8 cellular contexts compared by ENCODE assay signal in the genomic region with DNA sequence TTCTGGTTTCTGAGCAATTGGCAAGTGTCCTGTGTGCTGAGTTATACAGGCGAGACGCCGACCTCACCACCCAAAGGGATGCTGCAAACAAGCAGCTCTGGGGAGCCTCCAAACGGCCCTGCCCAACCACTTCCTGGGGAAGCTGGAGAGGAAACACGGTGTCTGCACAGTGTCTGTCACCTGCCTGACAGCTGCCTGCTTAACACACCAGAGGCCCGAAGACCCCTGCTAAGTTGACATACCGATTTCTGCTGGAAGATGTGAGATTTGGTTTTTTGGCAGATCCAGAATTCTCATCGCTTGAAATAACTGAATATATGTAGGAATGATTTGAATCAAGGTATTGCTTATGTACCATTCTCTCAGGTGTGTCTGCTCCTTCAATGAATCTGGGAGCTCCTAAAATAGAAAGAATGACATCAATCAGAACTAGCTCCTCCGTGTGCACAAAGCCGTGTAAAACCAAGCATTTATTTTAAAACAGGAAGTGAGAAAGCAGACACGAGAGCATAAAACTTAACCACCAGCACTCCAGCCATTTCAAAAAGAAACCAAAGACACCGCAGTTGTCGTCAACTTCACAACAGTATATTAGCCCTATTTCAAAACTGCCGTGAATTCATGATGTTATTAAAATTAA. TPM values are rescaled to one million over a fixed set of nuclear protein-coding genes. Genes with fewer than 3 reads are reported as not detected.
DNase-seq lines count a peak whose midpoint lies in the region; ATAC-seq and TF ChIP-seq lines count a peak whose summit lies in the region.

No MANE protein-coding gene starts in this region.

- intact Hi-C loops in left colon (cut with DNase I, micrococcal nuclease), result no loop called here

- DNase-seq in DMS153 (lab: John Stamatoyannopoulos, UW) (peak; percentile 2), DMS153 treated with DMSO at 0.1 percent for 48 hours (lab: John Stamatoyannopoulos, UW; ENCODE audit: unreplicated experiment) (no peak), left colon (peak; percentile 67 to 77), NCI-H1436 (lab: John Stamatoyannopoulos, UW) (no peak)
- DNase-seq in activated naive CD4-positive, alpha-beta T cell treated with anti-CD3 and anti-CD28 coated beads, Interleukin-2, amount 50 U/mL, for 16 hours, result peak; percentile 61
- DNase-seq in stimulated activated CD8-positive, alpha-beta memory T cell treated with anti-CD3 and anti-CD28 coated beads, Interleukin-4, amount 100 ng/mL, for 48 hours, result peak; percentile 76

- ATAC-seq in HG03095 (IDR thresholded peaks at IDR 0.05; ENCODE audit: unreplicated experiment) (peak; percentile 78), SK-N-SH treated with all-trans-retinoic acid at 6 μM for 48 hours (peak; percentile 47; the same call in 2 of the 3 replicates), left colon (peak; percentile 59)

TF ChIP-seq in SK-N-SH treated with all-trans-retinoic acid at 6 μM for 48 hours, 23 proteins besides CTCF, POLR2A, EP300 and RAD21:
- TF ChIP-seq, protein P1, sequence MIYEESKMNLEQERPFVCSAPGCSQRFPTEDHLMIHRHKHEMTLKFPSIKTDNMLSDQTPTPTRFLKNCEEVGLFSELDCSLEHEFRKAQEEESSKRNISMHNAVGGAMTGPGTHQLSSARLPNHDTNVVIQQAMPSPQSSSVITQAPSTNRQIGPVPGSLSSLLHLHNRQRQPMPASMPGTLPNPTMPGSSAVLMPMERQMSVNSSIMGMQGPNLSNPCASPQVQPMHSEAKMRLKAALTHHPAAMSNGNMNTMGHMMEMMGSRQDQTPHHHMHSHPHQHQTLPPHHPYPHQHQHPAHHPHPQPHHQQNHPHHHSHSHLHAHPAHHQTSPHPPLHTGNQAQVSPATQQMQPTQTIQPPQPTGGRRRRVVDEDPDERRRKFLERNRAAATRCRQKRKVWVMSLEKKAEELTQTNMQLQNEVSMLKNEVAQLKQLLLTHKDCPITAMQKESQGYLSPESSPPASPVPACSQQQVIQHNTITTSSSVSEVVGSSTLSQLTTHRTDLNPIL (CRISPR knock-in tag; IDR thresholded peaks at IDR 0.05; ENCODE audit: low read depth), result no peak
- TF ChIP-seq, protein P2, sequence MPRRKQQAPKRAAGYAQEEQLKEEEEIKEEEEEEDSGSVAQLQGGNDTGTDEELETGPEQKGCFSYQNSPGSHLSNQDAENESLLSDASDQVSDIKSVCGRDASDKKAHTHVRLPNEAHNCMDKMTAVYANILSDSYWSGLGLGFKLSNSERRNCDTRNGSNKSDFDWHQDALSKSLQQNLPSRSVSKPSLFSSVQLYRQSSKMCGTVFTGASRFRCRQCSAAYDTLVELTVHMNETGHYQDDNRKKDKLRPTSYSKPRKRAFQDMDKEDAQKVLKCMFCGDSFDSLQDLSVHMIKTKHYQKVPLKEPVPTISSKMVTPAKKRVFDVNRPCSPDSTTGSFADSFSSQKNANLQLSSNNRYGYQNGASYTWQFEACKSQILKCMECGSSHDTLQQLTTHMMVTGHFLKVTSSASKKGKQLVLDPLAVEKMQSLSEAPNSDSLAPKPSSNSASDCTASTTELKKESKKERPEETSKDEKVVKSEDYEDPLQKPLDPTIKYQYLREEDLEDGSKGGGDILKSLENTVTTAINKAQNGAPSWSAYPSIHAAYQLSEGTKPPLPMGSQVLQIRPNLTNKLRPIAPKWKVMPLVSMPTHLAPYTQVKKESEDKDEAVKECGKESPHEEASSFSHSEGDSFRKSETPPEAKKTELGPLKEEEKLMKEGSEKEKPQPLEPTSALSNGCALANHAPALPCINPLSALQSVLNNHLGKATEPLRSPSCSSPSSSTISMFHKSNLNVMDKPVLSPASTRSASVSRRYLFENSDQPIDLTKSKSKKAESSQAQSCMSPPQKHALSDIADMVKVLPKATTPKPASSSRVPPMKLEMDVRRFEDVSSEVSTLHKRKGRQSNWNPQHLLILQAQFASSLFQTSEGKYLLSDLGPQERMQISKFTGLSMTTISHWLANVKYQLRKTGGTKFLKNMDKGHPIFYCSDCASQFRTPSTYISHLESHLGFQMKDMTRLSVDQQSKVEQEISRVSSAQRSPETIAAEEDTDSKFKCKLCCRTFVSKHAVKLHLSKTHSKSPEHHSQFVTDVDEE (CRISPR knock-in tag; IDR thresholded peaks at IDR 0.05), result no peak
- TF ChIP-seq BACH2 (CRISPR knock-in tag; IDR thresholded peaks at IDR 0.05; ENCODE audit: borderline replicate concordance), result no peak
- TF ChIP-seq, protein P3, sequence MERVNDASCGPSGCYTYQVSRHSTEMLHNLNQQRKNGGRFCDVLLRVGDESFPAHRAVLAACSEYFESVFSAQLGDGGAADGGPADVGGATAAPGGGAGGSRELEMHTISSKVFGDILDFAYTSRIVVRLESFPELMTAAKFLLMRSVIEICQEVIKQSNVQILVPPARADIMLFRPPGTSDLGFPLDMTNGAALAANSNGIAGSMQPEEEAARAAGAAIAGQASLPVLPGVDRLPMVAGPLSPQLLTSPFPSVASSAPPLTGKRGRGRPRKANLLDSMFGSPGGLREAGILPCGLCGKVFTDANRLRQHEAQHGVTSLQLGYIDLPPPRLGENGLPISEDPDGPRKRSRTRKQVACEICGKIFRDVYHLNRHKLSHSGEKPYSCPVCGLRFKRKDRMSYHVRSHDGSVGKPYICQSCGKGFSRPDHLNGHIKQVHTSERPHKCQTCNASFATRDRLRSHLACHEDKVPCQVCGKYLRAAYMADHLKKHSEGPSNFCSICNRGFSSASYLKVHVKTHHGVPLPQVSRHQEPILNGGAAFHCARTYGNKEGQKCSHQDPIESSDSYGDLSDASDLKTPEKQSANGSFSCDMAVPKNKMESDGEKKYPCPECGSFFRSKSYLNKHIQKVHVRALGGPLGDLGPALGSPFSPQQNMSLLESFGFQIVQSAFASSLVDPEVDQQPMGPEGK (CRISPR knock-in tag; IDR thresholded peaks at IDR 0.05; ENCODE audit: borderline replicate concordance), result no peak
- TF ChIP-seq ZFP3 (CRISPR knock-in tag; IDR thresholded peaks at IDR 0.05), result no peak
- no peak for TF ChIP-seq TOX (CRISPR knock-in tag; IDR thresholded peaks at IDR 0.05; ENCODE audit: borderline replicate concordance)
- TF ChIP-seq ZNF70 (CRISPR knock-in tag; IDR thresholded peaks at IDR 0.05), result no peak
- TF ChIP-seq CSDC2 (CRISPR knock-in tag; IDR thresholded peaks at IDR 0.05), result no peak
- TF ChIP-seq ISL1 (CRISPR knock-in tag; IDR thresholded peaks at IDR 0.05), result no peak
- no peak for TF ChIP-seq OSR1 (CRISPR knock-in tag; IDR thresholded peaks at IDR 0.05)
- no peak for TF ChIP-seq TCF4 (CRISPR knock-in tag; IDR thresholded peaks at IDR 0.05; ENCODE audit: borderline replicate concordance)
- no peak for TF ChIP-seq ZC3H10 (CRISPR knock-in tag; IDR thresholded peaks at IDR 0.05)
- TF ChIP-seq, protein P4, sequence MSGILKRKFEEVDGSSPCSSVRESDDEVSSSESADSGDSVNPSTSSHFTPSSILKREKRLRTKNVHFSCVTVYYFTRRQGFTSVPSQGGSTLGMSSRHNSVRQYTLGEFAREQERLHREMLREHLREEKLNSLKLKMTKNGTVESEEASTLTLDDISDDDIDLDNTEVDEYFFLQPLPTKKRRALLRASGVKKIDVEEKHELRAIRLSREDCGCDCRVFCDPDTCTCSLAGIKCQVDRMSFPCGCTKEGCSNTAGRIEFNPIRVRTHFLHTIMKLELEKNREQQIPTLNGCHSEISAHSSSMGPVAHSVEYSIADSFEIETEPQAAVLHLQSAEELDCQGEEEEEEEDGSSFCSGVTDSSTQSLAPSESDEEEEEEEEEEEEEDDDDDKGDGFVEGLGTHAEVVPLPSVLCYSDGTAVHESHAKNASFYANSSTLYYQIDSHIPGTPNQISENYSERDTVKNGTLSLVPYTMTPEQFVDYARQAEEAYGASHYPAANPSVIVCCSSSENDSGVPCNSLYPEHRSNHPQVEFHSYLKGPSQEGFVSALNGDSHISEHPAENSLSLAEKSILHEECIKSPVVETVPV (CRISPR knock-in tag; IDR thresholded peaks at IDR 0.05), result no peak
- no peak for TF ChIP-seq GLIS3 (CRISPR knock-in tag; IDR thresholded peaks at IDR 0.05)
- no peak for TF ChIP-seq SNAI2 (CRISPR knock-in tag; IDR thresholded peaks at IDR 0.05)
TF ChIP-seq in SK-N-SH treated with all-trans-retinoic acid at 6 μM for 48 hours: peak in this region for 0.

RNA-seq across cellular contexts. Expression of a gene that starts 27.2 kb away (rescaled TPM):
- 1 to 10 TPM; 1.5 TPM for total RNA-seq in left colon

RNA-seq across cellular contexts. Expression of a gene that starts 41.1 kb away (rescaled TPM):
- not detected for total RNA-seq in left colon

Comparison
In these comparisons a context has a peak if more than half of its experiments do, and no peak if none do; other contexts are left out.
1. DNase-seq: peak in DMS153 (single experiment), activated naive CD4-positive, alpha-beta T cell treated with anti-CD3 and anti-CD28 coated beads, Interleukin-2, amount 50 U/mL, for 16 hours (single experiment), left colon (2 of 2) and stimulated activated CD8-positive, alpha-beta memory T cell treated with anti-CD3 and anti-CD28 coated beads, Interleukin-4, amount 100 ng/mL, for 48 hours (single experiment); none in DMS153 treated with DMSO at 0.1 percent for 48 hours (single experiment) and NCI-H1436 (single experiment).
2. Peak in every context shown above with its lines, with median percentiles within 50 percentile points of each other: ATAC-seq.